Comparison of ENCODE assay signal across 29 cellular contexts in genomic region chr3:187667526-187667925, GRCh38. TPM values are rescaled to one million over a fixed set of nuclear protein-coding genes. Genes with fewer than 3 reads are reported as not detected.
DNase-seq lines count a peak whose midpoint lies in the region; ATAC-seq lines count a peak whose summit lies in the region.
"Had no signal": no experiment of that assay in that cellular context is flagged by ENCODE, and none has a peak within 500 bp of the region (broad histone marks: within the 10 kb centered on the region; RNA-seq: fewer than 3 reads in every experiment).

No MANE protein-coding gene starts in this region.

- H3K36me3 ChIP-seq in CD8-positive, alpha-beta memory T cell (ENCODE audit: insufficient read depth, low read length): no peaks in the 10 kb centered on the region
- H3K36me3 ChIP-seq: ascending aorta, gastrocnemius medialis, lower lobe of right lung, suprapubic skin, upper lobe of left lung had no signal

- no peak overlapping the region for H3K27ac ChIP-seq in CD8-positive, alpha-beta memory T cell (ENCODE audit: low read depth, low read length)
- H3K27ac ChIP-seq: ascending aorta, gastrocnemius medialis, lower lobe of right lung, suprapubic skin, upper lobe of left lung had no signal

- H3K4me1 Mint-ChIP-seq in CD8-positive, alpha-beta memory T cell: no peaks in the 10 kb centered on the region
- H3K4me1 Mint-ChIP-seq: activated CD8-positive, alpha-beta memory T cell treated with anti-CD3 and anti-CD28 coated beads, Interleukin-2, amount 10 ng/mL, durations not matched to agents 7 days and 5 days; T-helper 17 cell had no signal

- no peak for ATAC-seq in HG02884 (IDR thresholded peaks at IDR 0.05; ENCODE audit: unreplicated experiment)
- no peak for ATAC-seq in GM19328 (IDR thresholded peaks at IDR 0.05; ENCODE audit: unreplicated experiment)
- ATAC-seq: activated CD8-positive, alpha-beta memory T cell treated with anti-CD3 and anti-CD28 coated beads, Interleukin-2, amount 10 ng/mL, durations not matched to agents 7 days and 5 days; activated T-cell treated with anti-CD3 and anti-CD28 coated beads, Interleukin-2, amount 50 U/mL, for 4 hours; gastrocnemius medialis; lower lobe of right lung; T-helper 17 cell had no signal

- no peaks in the 10 kb centered on the region for H3K4me1 ChIP-seq in CD8-positive, alpha-beta memory T cell (ENCODE audit: insufficient read depth, low read length)
- H3K4me1 ChIP-seq: ascending aorta, gastrocnemius medialis, lower lobe of right lung, suprapubic skin, upper lobe of left lung had no signal

- no peaks in the 10 kb centered on the region for H3K9me3 ChIP-seq in CD8-positive, alpha-beta memory T cell (ENCODE audit: low read length)
- H3K9me3 ChIP-seq: ascending aorta, gastrocnemius medialis, lower lobe of right lung, SK-N-SH, suprapubic skin, upper lobe of left lung had no signal

- peaks cover 3% of the 10 kb centered on the region for H3K27me3 ChIP-seq in CD8-positive, alpha-beta memory T cell (ENCODE audit: insufficient read depth, low read length, poor library complexity, severe bottlenecking)
- H3K27me3 ChIP-seq: ascending aorta had no signal

- H3K9me3 Mint-ChIP-seq in CD8-positive, alpha-beta memory T cell: no peaks in the 10 kb centered on the region
- H3K9me3 Mint-ChIP-seq: activated T-cell treated with anti-CD3 and anti-CD28 coated beads, Interleukin-2, amount 50 U/mL, for 4 hours had no signal

- no peak overlapping the region for H3K27ac Mint-ChIP-seq in CD8-positive, alpha-beta memory T cell
- H3K27ac Mint-ChIP-seq: activated CD8-positive, alpha-beta memory T cell treated with anti-CD3 and anti-CD28 coated beads, Interleukin-2, amount 10 ng/mL, durations not matched to agents 7 days and 5 days; CD14-positive monocyte; H9; naive B cell; T-helper 17 cell had no signal

- H3K4me3 Mint-ChIP-seq in CD8-positive, alpha-beta memory T cell: no peak overlapping the region
- H3K4me3 Mint-ChIP-seq: activated CD8-positive, alpha-beta memory T cell treated with anti-CD3 and anti-CD28 coated beads, Interleukin-2, amount 10 ng/mL, durations not matched to agents 7 days and 5 days; activated T-cell treated with anti-CD3 and anti-CD28 coated beads, Interleukin-2, amount 50 U/mL, for 4 hours; CD14-positive monocyte; H9; naive B cell; T-helper 17 cell had no signal

- H3K4me3 ChIP-seq in CD8-positive, alpha-beta memory T cell (ENCODE audit: low read length): no peak overlapping the region
- H3K4me3 ChIP-seq: ascending aorta, gastrocnemius medialis, lower lobe of right lung, smooth muscle cell, suprapubic skin, upper lobe of left lung had no signal

- POLR2A ChIA-PET in CD8-positive, alpha-beta memory T cell (lab: Charles Lee): no interaction called here

- H3K27me3 Mint-ChIP-seq in CD8-positive, alpha-beta memory T cell: peaks cover 27 to 65% of the 10 kb centered on the region in 2 donors

- H3K36me3 Mint-ChIP-seq in CD8-positive, alpha-beta memory T cell: no peaks in the 10 kb centered on the region
- H3K36me3 Mint-ChIP-seq: activated CD8-positive, alpha-beta memory T cell treated with anti-CD3 and anti-CD28 coated beads, Interleukin-2, amount 10 ng/mL, durations not matched to agents 7 days and 5 days; CD14-positive monocyte had no signal

- CTCF ChIA-PET in CD8-positive, alpha-beta memory T cell (lab: Charles Lee): interaction anchor here (3.7 to 6.9 kb wide), 2 partner anchors 14 to 348 kb away, joined by 16 to 46 read pairs; no protein-coding TSS in a partner anchor

- DNase-seq in NCI-H526 treated with DMSO at 0.1 percent for 48 hours (lab: John Stamatoyannopoulos, UW): peak; percentile 4
- no peak for DNase-seq in NCI-H526 (lab: John Stamatoyannopoulos, UW)
- DNase-seq in NCI-H146 treated with DMSO at 0.1 percent for 48 hours (lab: John Stamatoyannopoulos, UW; ENCODE audit: unreplicated experiment): peak; percentile 46
- DNase-seq in NCI-H69 (lab: John Stamatoyannopoulos, UW): peak; percentile 64
- no peak for DNase-seq in RKO (ENCODE audit: low spot score)
- DNase-seq in CD8-positive, alpha-beta memory T cell: no peak
- DNase-seq: activated CD4-positive, alpha-beta T cell treated with anti-CD3 and anti-CD28 coated beads, Interleukin-2, amount 50 U/mL, for 4 hours; activated CD8-positive, alpha-beta memory T cell treated with anti-CD3 and anti-CD28 coated beads, Interleukin-2, amount 10 ng/mL, durations not matched to agents 7 days and 5 days; activated T-cell treated with anti-CD3 and anti-CD28 coated beads, Interleukin-2, amount 50 U/mL, for 4 hours; gastrocnemius medialis; H9; Karpas-422; lower lobe of right lung; midbrain; naive B cell; NCI-H2171; SK-N-SH; stimulated activated CD4-positive, alpha-beta T cell treated with anti-CD3 and anti-CD28 coated beads, Interleukin-1b, Interleukin-23, amount 100 ng/mL, for 48 hours; stimulated activated naive CD4-positive, alpha-beta T cell treated with Interleukin-2 at 50 U/mL for 16 hours; T-helper 17 cell; upper lobe of left lung had no signal

RNA-seq across cellular contexts. Expression of gene SST, which starts 2.7 kb away (rescaled TPM):
- not detected for total RNA-seq in CD8-positive, alpha-beta memory T cell
- polyA plus RNA-seq in CD8-positive, alpha-beta memory T cell: not detected
- total RNA-seq: activated CD8-positive, alpha-beta memory T cell treated with anti-CD3 and anti-CD28 coated beads, Interleukin-2, amount 10 ng/mL, durations not matched to agents 7 days and 5 days; activated T-cell treated with anti-CD3 and anti-CD28 coated beads, Interleukin-2, amount 50 U/mL, for 4 hours; ascending aorta; endothelial cell of umbilical vein; G401; gastrocnemius medialis; H9; lower lobe of right lung; smooth muscle cell; T-helper 17 cell; upper lobe of left lung had no signal
- polyA plus RNA-seq: CD14-positive monocyte, endothelial cell of umbilical vein, SK-N-SH, smooth muscle cell had no signal

RNA-seq across cellular contexts. Expression of gene RTP2, which starts 34.8 kb away (rescaled TPM):
- total RNA-seq in CD8-positive, alpha-beta memory T cell: not detected
- polyA plus RNA-seq in CD8-positive, alpha-beta memory T cell: not detected
- total RNA-seq: activated CD8-positive, alpha-beta memory T cell treated with anti-CD3 and anti-CD28 coated beads, Interleukin-2, amount 10 ng/mL, durations not matched to agents 7 days and 5 days; activated T-cell treated with anti-CD3 and anti-CD28 coated beads, Interleukin-2, amount 50 U/mL, for 4 hours; ascending aorta; endothelial cell of umbilical vein; G401; H9; lower lobe of right lung; smooth muscle cell; suprapubic skin; T-helper 17 cell; upper lobe of left lung had no signal
- polyA plus RNA-seq: CD14-positive monocyte, endothelial cell of umbilical vein, smooth muscle cell had no signal

Comparison
In these comparisons a context has a peak if more than half of its experiments do, and no peak if none do; other contexts are left out.
1. DNase-seq: peak in NCI-H526 treated with DMSO at 0.1 percent for 48 hours (single experiment), NCI-H146 treated with DMSO at 0.1 percent for 48 hours (single experiment) and NCI-H69 (single experiment); none in NCI-H526 (0 of 2), RKO (single experiment) and CD8-positive, alpha-beta memory T cell (0 of 5).